In genomic region chr12:29427964-29428363, GRCh38 we compare ENCODE assay signal across 8 cellular contexts. TPM values are rescaled to one million over a fixed set of nuclear protein-coding genes. Genes with fewer than 3 reads are reported as not detected.
DNase-seq lines count a peak whose midpoint lies in the region; ATAC-seq and TF ChIP-seq lines count a peak whose summit lies in the region.

No MANE protein-coding gene starts in this region.

- H3F3A ChIP-seq in GM23338 (replicated peaks; ENCODE audit: low read depth): no peaks in the 10 kb centered on the region

- no peak overlapping the region for H3K27ac ChIP-seq in GM23338 (ENCODE audit: low read depth)
- no peak overlapping the region for H3K27ac ChIP-seq in ovary
- H3K27ac ChIP-seq in adrenal gland: no peak overlapping the region

- TF ChIP-seq CTCF in GM23338 (conservative IDR thresholded peaks at IDR 0.05; ENCODE audit: low read depth in 2 of 2): peak; percentile 34 to 42
- TF ChIP-seq CTCF in LNCaP clone FGC (IDR thresholded peaks at IDR 0.05; ENCODE audit: control insufficient read depth, extremely low read depth, insufficient read depth): 0 out of 2 replicates have a peak, but pooled peaks have one; percentile 7
- TF ChIP-seq CTCF in epithelial cell of proximal tubule (conservative IDR thresholded peaks at IDR 0.05; ENCODE audit: low read depth, low read length): peak; percentile 9
- TF ChIP-seq CTCF in ovary (IDR thresholded peaks at IDR 0.05): no peak
- TF ChIP-seq CTCF in adrenal gland (IDR thresholded peaks at IDR 0.05): no peak

- no peaks in the 10 kb centered on the region for H3K27me3 Mint-ChIP-seq in GM23338 (ENCODE audit: insufficient read depth, low read depth, poor library complexity)

- no peaks in the 10 kb centered on the region for H4K20me1 ChIP-seq in GM23338 (replicated peaks; ENCODE audit: insufficient read depth)

- 0 out of 2 replicates have a peak, but pooled peaks cover 11% of the 10 kb centered on the region for H3K9me2 ChIP-seq in GM23338 (ENCODE audit: insufficient read depth)

- H3K79me2 ChIP-seq in GM23338 (replicated peaks; ENCODE audit: insufficient read depth): no peaks in the 10 kb centered on the region

- H3K36me3 Mint-ChIP-seq in GM23338 (ENCODE audit: low read depth): peaks cover 12% of the 10 kb centered on the region; the same call in 2 of the 3 replicates

- ATAC-seq in GM18508 (IDR thresholded peaks at IDR 0.05; ENCODE audit: insufficient read depth, unreplicated experiment) (peak; percentile 92), GM23338 (peak; percentile 75)

- no peak overlapping the region for H3K27ac Mint-ChIP-seq in GM23338

- H3K4me1 Mint-ChIP-seq in GM23338: peaks cover 4% of the 10 kb centered on the region; the same call in 1 of the 3 replicates

- no peak overlapping the region for H3K4me3 Mint-ChIP-seq in GM23338

- H3K9me3 Mint-ChIP-seq in GM23338: peaks cover 17% of the 10 kb centered on the region

- no peaks in the 10 kb centered on the region for H3K4me1 ChIP-seq in GM23338 (ENCODE audit: insufficient read depth)
- H3K4me1 ChIP-seq in ovary (ENCODE audit: insufficient read depth): no peaks in the 10 kb centered on the region
- H3K4me1 ChIP-seq in adrenal gland (replicated peaks in 1 of 2): peaks cover 0 to 3% of the 10 kb centered on the region in 2 donors

- H3K4me2 ChIP-seq in GM23338: no peak overlapping the region

- H2AFZ ChIP-seq in GM23338: no peak overlapping the region; the same call in 1 of the 2 replicates

- TF ChIP-seq POLR2A in ovary (IDR thresholded peaks at IDR 0.05) (no peak), adrenal gland (IDR thresholded peaks at IDR 0.05) (no peak)

- H3K9me3 ChIP-seq in ovary (no peaks in the 10 kb centered on the region), adrenal gland (replicated peaks in 1 of 3) (no peaks in the 10 kb centered on the region)

- no peak for TF ChIP-seq EP300 in ovary (IDR thresholded peaks at IDR 0.05)

- H3K4me3 ChIP-seq in GM23338 (no peak overlapping the region), LNCaP clone FGC (ENCODE audit: low read depth, low read length) (no peak overlapping the region), epithelial cell of proximal tubule (ENCODE audit: low read depth, low read length) (no peak overlapping the region), ovary (no peak overlapping the region), adrenal gland (no peak overlapping the region)

- H3K36me3 ChIP-seq in GM23338 (ENCODE audit: insufficient read depth) (0 out of 2 replicates have a peak, but pooled peaks cover 6% of the 10 kb centered on the region), ovary (no peaks in the 10 kb centered on the region), adrenal gland (replicated peaks in 1 of 2) (no peaks in the 10 kb centered on the region)

- 49 to 69% (median 58%) methylated on average over 4 of the region's 4 CpGs for WGBS in ovary, 3 donors
- WGBS in adrenal gland, 4 donors: 59 to 73% (median 62%) methylated on average over 4 of the region's 4 CpGs

- intact Hi-C loops in ovary (cut with DNase I) (no loop called here), adrenal gland (cut with DNase I) (no loop called here)

- peak; percentile 49 for DNase-seq in GM23338 (ENCODE audit: low spot score)
- no peak for DNase-seq in LNCaP clone FGC (ENCODE audit: low read depth)
- DNase-seq in epithelial cell of proximal tubule (ENCODE audit: low read depth): no peak
- no peak for DNase-seq in ovary
- no peak for DNase-seq in activated naive CD4-positive, alpha-beta T cell (lab: John Stamatoyannopoulos, UW)
- no peak for DNase-seq in adrenal gland
- no peak for DNase-seq in glomerular visceral epithelial cell (ENCODE audit: extremely low spot score)

- no peaks in the 10 kb centered on the region for H3K27me3 ChIP-seq in GM23338 (ENCODE audit: insufficient read depth)
- no peaks in the 10 kb centered on the region for H3K27me3 ChIP-seq in ovary
- H3K27me3 ChIP-seq in adrenal gland: no peaks in the 10 kb centered on the region

TF ChIP-seq in GM23338, 12 proteins besides CTCF, POLR2A, EP300 and RAD21 (continues in another document):
- no peak for TF ChIP-seq CREB1 (CRISPR knock-in tag; IDR thresholded peaks at IDR 0.05; ENCODE audit: low read depth)
- no peak for TF ChIP-seq STAT1 (IDR thresholded peaks at IDR 0.05; ENCODE audit: unreplicated experiment)
- no peak for TF ChIP-seq ZNF462 (CRISPR knock-in tag; IDR thresholded peaks at IDR 0.05)
- no peak for TF ChIP-seq ZNF114 (CRISPR knock-in tag; IDR thresholded peaks at IDR 0.05)
- no peak for TF ChIP-seq POLR2AphosphoS5 (IDR thresholded peaks at IDR 0.05; ENCODE audit: low read depth)
- no peak for TF ChIP-seq ETS1 (IDR thresholded peaks at IDR 0.05)
- no peak for TF ChIP-seq ZNF331 (CRISPR knock-in tag; IDR thresholded peaks at IDR 0.05; ENCODE audit: low read depth)
- TF ChIP-seq NANOG (IDR thresholded peaks at IDR 0.05; ENCODE audit: borderline replicate concordance): no peak
- TF ChIP-seq EZH2 (IDR thresholded peaks at IDR 0.05; ENCODE audit: low read depth, unreplicated experiment): no peak
- no peak for TF ChIP-seq EZH2phosphoT487 (IDR thresholded peaks at IDR 0.05; ENCODE audit: unreplicated experiment)
- no peak for TF ChIP-seq JUNB (IDR thresholded peaks at IDR 0.05; ENCODE audit: unreplicated experiment)

RNA-seq across cellular contexts. Expression of gene ERGIC2, which starts 47.0 kb away (rescaled TPM):
- total RNA-seq in GM23338 (2014; rRNA removed; shearing (Covaris generic)): 52.6 and 77.1 TPM in 2 replicates
- 79.7 and 107 TPM in 2 replicates for polyA plus RNA-seq in GM23338 (2016; fragmentation: Nextera tagmentation; extraction: Ambion mirVana)
- total RNA-seq in epithelial cell of proximal tubule: 68.4 and 112 TPM in 2 replicates
- 10 to 100 TPM; 21.3 to 75.1 (median 54.1) TPM for total RNA-seq in ovary
- 10 to 100 TPM; 24.6 to 53.6 TPM for polyA plus RNA-seq in ovary
- 10 to 100 TPM; 17.9 to 78.7 (median 60.7) TPM for total RNA-seq in adrenal gland
- 100 to 1,000 TPM in 1 of 3 donors, 10 to 100 TPM in 2; 18.6 to 134 (median 19.9) TPM for polyA plus RNA-seq in adrenal gland

Comparison
In these comparisons a context has a peak if more than half of its experiments do, and no peak if none do; other contexts are left out.
1. CTCF ChIP-seq: peak in GM23338 (2 of 2), LNCaP clone FGC (single experiment) and epithelial cell of proximal tubule (single experiment); none in ovary (0 of 3) and adrenal gland (0 of 6).